ENCODE assay signal across 1 cellular context in genomic region chr12:114245555-114245954, GRCh38.
A peak's percentile ranks its signal among the peaks of the same experiment; 100 is the strongest.
TF ChIP-seq lines count a peak whose summit lies in the region.

No MANE protein-coding gene starts in this region.

TF ChIP-seq in HEK293, 187 proteins besides CTCF, POLR2A, EP300 and RAD21 (continued from another document):
- TF ChIP-seq, protein P1, sequence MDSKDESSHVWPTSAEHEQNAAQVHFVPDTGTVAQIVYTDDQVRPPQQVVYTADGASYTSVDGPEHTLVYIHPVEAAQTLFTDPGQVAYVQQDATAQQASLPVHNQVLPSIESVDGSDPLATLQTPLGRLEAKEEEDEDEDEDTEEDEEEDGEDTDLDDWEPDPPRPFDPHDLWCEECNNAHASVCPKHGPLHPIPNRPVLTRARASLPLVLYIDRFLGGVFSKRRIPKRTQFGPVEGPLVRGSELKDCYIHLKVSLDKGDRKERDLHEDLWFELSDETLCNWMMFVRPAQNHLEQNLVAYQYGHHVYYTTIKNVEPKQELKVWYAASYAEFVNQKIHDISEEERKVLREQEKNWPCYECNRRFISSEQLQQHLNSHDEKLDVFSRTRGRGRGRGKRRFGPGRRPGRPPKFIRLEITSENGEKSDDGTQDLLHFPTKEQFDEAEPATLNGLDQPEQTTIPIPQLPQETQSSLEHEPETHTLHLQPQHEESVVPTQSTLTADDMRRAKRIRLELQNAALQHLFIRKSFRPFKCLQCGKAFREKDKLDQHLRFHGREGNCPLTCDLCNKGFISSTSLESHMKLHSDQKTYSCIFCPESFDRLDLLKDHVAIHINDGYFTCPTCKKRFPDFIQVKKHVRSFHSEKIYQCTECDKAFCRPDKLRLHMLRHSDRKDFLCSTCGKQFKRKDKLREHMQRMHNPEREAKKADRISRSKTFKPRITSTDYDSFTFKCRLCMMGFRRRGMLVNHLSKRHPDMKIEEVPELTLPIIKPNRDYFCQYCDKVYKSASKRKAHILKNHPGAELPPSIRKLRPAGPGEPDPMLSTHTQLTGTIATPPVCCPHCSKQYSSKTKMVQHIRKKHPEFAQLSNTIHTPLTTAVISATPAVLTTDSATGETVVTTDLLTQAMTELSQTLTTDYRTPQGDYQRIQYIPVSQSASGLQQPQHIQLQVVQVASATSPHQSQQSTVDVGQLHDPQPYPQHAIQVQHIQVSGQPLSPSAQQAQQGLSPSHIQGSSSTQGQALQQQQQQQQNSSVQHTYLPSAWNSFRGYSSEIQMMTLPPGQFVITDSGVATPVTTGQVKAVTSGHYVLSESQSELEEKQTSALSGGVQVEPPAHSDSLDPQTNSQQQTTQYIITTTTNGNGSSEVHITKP (tag by site-specific recombination; IDR thresholded peaks at IDR 0.05) = 0 out of 2 replicates have a peak, but pooled peaks have one; percentile 14
- TF ChIP-seq ZNF561 (tag by site-specific recombination; IDR thresholded peaks at IDR 0.05; ENCODE audit: borderline replicate concordance) (no peak), GLIS1 (tag by site-specific recombination; IDR thresholded peaks at IDR 0.05) (no peak), ZBTB48 (tag by site-specific recombination; IDR thresholded peaks at IDR 0.05) (peak; percentile 53; the same call in 1 of the 2 replicates)
